Comparison of ENCODE assay signal across 8 cellular contexts in the genomic region with DNA sequence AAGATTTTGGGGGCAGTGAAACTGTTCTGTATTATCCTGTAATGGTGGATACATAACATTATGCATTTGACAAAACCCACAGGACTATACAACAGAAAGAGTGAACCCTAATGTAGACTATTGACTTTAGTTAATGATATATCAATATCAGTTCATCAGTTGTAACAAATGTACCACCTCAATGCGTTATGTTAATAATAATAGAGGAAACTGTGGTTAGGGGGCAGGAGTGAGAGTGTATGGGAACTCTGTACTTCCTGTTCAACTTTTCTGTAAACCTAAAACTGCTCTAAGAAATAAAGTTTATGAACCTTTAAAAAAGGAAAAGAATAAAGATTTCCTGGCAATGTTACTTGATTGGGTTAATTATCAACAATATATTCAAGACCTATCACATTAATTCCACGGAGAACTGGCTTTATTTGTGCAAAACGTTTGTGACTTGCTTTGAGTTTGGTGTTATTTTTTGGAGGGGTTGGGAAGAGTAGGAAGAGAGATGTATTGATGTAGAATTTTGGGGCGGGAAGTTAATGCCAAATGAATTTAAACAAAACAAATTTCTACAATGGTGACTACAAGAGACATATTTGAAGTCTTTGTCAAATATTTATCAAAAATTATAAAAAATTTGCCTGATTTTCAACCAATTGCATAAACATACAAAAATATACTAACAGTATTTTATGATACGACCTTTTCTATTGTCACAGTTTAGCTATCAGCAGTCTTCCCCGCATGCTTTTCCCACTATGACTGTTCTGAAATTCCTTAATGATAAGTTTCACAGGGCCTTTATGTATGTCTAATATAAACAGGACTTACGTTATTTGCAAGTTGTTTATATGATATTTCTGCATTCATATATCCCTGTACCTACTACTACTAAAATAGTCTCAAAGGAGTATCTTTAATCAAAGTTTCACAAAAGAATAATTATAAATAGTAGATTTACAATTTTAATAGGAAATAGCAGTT. TPM values are rescaled to one million over a fixed set of nuclear protein-coding genes. Genes with fewer than 3 reads are reported as not detected.
DNase-seq lines count a peak whose midpoint lies in the region; ATAC-seq and TF ChIP-seq lines count a peak whose summit lies in the region.

No MANE protein-coding gene starts in this region.

- H3K9me3 ChIP-seq in cardiac muscle cell (ENCODE audit: low read depth) (no peaks in the 10 kb centered on the region), SJSA1 (replicated peaks) (no peaks in the 10 kb centered on the region), upper lobe of left lung (no peaks in the 10 kb centered on the region)
- no peaks in the 10 kb centered on the region for H3K9me3 ChIP-seq in effector memory CD4-positive, alpha-beta T cell (ENCODE audit: control insufficient read depth, low read length)

- H3K4me1 ChIP-seq in cardiac muscle cell (ENCODE audit: low read depth): peaks cover 15% of the 10 kb centered on the region
- H3K4me1 ChIP-seq in SJSA1 (replicated peaks): peaks cover 17% of the 10 kb centered on the region
- H3K4me1 ChIP-seq in upper lobe of left lung: peaks cover 11 to 24% (median 19%) of the 10 kb centered on the region in 4 donors
- H3K4me1 ChIP-seq in effector memory CD4-positive, alpha-beta T cell (ENCODE audit: control insufficient read depth, insufficient read depth, low read length, poor library complexity, severe bottlenecking): peaks cover 29% of the 10 kb centered on the region

- TF ChIP-seq POLR2A in upper lobe of left lung (IDR thresholded peaks at IDR 0.05): no peak

- no peaks in the 10 kb centered on the region for H3K27me3 ChIP-seq in cardiac muscle cell
- no peaks in the 10 kb centered on the region for H3K27me3 ChIP-seq in SJSA1 (replicated peaks)
- H3K27me3 ChIP-seq in upper lobe of left lung: no peaks in the 10 kb centered on the region
- H3K27me3 ChIP-seq in effector memory CD4-positive, alpha-beta T cell (replicated peaks; ENCODE audit: control insufficient read depth, insufficient read depth, low read length, poor library complexity, severe bottlenecking): no peaks in the 10 kb centered on the region

- TF ChIP-seq CTCF in cardiac muscle cell (IDR thresholded peaks at IDR 0.05; ENCODE audit: low read depth, low read length) (no peak), upper lobe of left lung (IDR thresholded peaks at IDR 0.05) (no peak)

- DNase-seq in cardiac muscle cell (ENCODE audit: low read depth in 1 of 2, low spot score in 1 of 2) (no peak), left ventricle myocardium superior (no peak), SJSA1 (ENCODE audit: low read depth in 1 of 2, low spot score in 2 of 2) (peak in 1 of 2 experiments; percentile 25), glomerular visceral epithelial cell (ENCODE audit: extremely low spot score) (peak; percentile 9), upper lobe of left lung (no peak), foreskin melanocyte (no peak), NCI-H524 (lab: John Stamatoyannopoulos, UW) (no peak)
- no peak for DNase-seq in effector memory CD4-positive, alpha-beta T cell

- H3K36me3 ChIP-seq in cardiac muscle cell: no peaks in the 10 kb centered on the region
- peaks cover 22% of the 10 kb centered on the region for H3K36me3 ChIP-seq in SJSA1
- H3K36me3 ChIP-seq in upper lobe of left lung: no peaks in the 10 kb centered on the region
- H3K36me3 ChIP-seq in effector memory CD4-positive, alpha-beta T cell (ENCODE audit: control insufficient read depth, insufficient read depth, low read length): no peaks in the 10 kb centered on the region

- H3K27ac ChIP-seq in cardiac muscle cell (peak overlapping the region; percentile 85), SJSA1 (peak overlapping the region; percentile 99), upper lobe of left lung (peak overlapping the region in 3 of 4 donors; percentile 98 to 99 (median 99))
- H3K27ac ChIP-seq in effector memory CD4-positive, alpha-beta T cell (ENCODE audit: insufficient read depth, low read length, poor library complexity, severe bottlenecking): no peak overlapping the region

- TF ChIP-seq EP300 in upper lobe of left lung (IDR thresholded peaks at IDR 0.05): no peak

- intact Hi-C loops in left ventricle myocardium superior (cut with micrococcal nuclease): no loop called here

- ATAC-seq in left ventricle myocardium superior: no peak
- ATAC-seq in upper lobe of left lung (ENCODE audit: low FRiP score in 2 of 2): no peak

- H3K4me3 ChIP-seq in cardiac muscle cell (peak overlapping the region; percentile 78), SJSA1 (no peak overlapping the region), upper lobe of left lung (peak overlapping the region in 1 of 4 donors; percentile 93)
- H3K4me3 ChIP-seq in effector memory CD4-positive, alpha-beta T cell (ENCODE audit: insufficient read depth, low read depth, low read length, poor library complexity, severe bottlenecking): no peak overlapping the region

- 42 to 49% methylated on average over 7 of the region's 7 CpGs for WGBS in upper lobe of left lung, 2 donors

RNA-seq across cellular contexts. Expression of a gene that starts 2.1 kb away (rescaled TPM):
- 164 and 186 TPM in 2 replicates for total RNA-seq in cardiac muscle cell
- 205 and 223 TPM in 2 replicates for polyA plus RNA-seq in cardiac muscle cell
- total RNA-seq in left ventricle myocardium superior: 43.5 TPM
- total RNA-seq in SJSA1 (2014; rRNA removed; shearing (Covaris generic)): 209 and 307 TPM in 2 replicates
- 100 to 1,000 TPM; 128 to 345 (median 233) TPM for total RNA-seq in upper lobe of left lung
